18 cellular contexts compared by ENCODE assay signal in the genomic region with DNA sequence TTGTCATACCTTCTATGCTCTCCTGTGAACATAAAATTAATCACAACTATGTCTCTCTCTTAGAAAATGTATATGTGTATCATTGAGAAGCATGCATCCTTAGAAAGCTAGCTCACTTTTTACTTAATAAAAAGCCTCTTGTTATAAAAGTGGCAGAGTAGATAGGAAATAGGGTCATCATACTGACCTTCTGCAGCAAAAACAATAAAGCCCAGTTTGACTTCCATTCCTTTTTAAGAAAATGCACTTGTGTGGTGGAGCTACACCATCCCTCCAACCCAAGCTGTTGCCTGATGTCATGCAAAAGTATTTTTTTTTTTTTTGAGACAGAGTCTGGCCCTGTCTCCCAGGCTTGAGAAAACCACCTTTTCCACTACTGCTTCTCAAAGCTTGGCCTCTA.
A peak's percentile ranks its signal among the peaks of the same experiment; 100 is the strongest.
DNase-seq lines count a peak whose midpoint lies in the region; ATAC-seq and TF ChIP-seq lines count a peak whose summit lies in the region.
"Had no signal": no experiment of that assay in that cellular context is flagged by ENCODE, and none has a peak within 500 bp of the region (broad histone marks: within the 10 kb centered on the region; RNA-seq: fewer than 3 reads in every experiment).

No MANE protein-coding gene starts in this region.

- no peak overlapping the region for H2BK20ac ChIP-seq in IMR-90 (ENCODE audit: low read depth, low read length)

- H3K4ac ChIP-seq in IMR-90 (ENCODE audit: low read depth, low read length), result no peak overlapping the region
- no peak overlapping the region for H3K4ac ChIP-seq in mesenchymal stem cell (ENCODE audit: low read depth in 1 of 2, low read length in 2 of 2)

- H3K4me2 ChIP-seq in IMR-90 (ENCODE audit: low read depth, low read length) (no peak overlapping the region), mesenchymal stem cell (ENCODE audit: low read length, poor library complexity, severe bottlenecking) (peak overlapping the region; percentile 36), neural cell (ENCODE audit: low read length) (no peak overlapping the region), hepatocyte (no peak overlapping the region)

- TF ChIP-seq RAD21 in IMR-90 (IDR thresholded peaks at IDR 0.05; ENCODE audit: low read length), result no peak
- TF ChIP-seq RAD21 in neural cell (conservative IDR thresholded peaks at IDR 0.05), result no peak

- TF ChIP-seq CTCF in IMR-90 (conservative IDR thresholded peaks at IDR 0.05; ENCODE audit: low read depth, low read length) (no peak), neural cell (IDR thresholded peaks at IDR 0.05; ENCODE audit: poor library complexity, severe bottlenecking) (no peak), hepatocyte (IDR thresholded peaks at IDR 0.05; ENCODE audit: poor library complexity) (no peak), omental fat pad (IDR thresholded peaks at IDR 0.05) (no peak)

- H3K9ac ChIP-seq in IMR-90 (ENCODE audit: low read depth, low read length), result no peak overlapping the region
- no peak overlapping the region for H3K9ac ChIP-seq in mesenchymal stem cell (ENCODE audit: low read length)
- H3K9ac ChIP-seq in neural cell (ENCODE audit: low read length), result no peak overlapping the region

- POLR2A ChIA-PET in IMR-90 (lab: Charles Lee; ENCODE audit: unreplicated experiment), result no interaction called here

- H4K20me1 ChIP-seq in IMR-90 (ENCODE audit: insufficient read depth, low read length) (peaks cover 16% of the 10 kb centered on the region; the same call in 1 of the 2 replicates), neural cell (ENCODE audit: insufficient read depth) (no peaks in the 10 kb centered on the region), hepatocyte (ENCODE audit: insufficient read depth, poor library complexity, severe bottlenecking) (no peaks in the 10 kb centered on the region)

- H4K5ac ChIP-seq in IMR-90 (ENCODE audit: low read depth, low read length), result no peak overlapping the region

- H2AK5ac ChIP-seq in IMR-90 (ENCODE audit: low read depth, low read length), result no peak overlapping the region
- H2AK5ac ChIP-seq in mesenchymal stem cell (ENCODE audit: low read length, severe bottlenecking), result no peak overlapping the region

- H3K4me3 ChIP-seq in IMR-90 (ENCODE audit: insufficient read depth, low read depth, low read length), result no peak overlapping the region
- H3K4me3 ChIP-seq in mesenchymal stem cell (ENCODE audit: insufficient read depth in 1 of 2, low read depth in 1 of 2, low read length in 2 of 2), result no peak overlapping the region
- H3K4me3 ChIP-seq in neural cell (ENCODE audit: low read length), result no peak overlapping the region
- no peak overlapping the region for H3K4me3 ChIP-seq in hepatocyte
- H3K4me3 ChIP-seq: HAP-1 had no signal

- in situ Hi-C loops in IMR-90 (cut with MboI; ENCODE audit: low sequenced_read_pairs), result no loop called here

- H3K36me3 ChIP-seq in IMR-90 (ENCODE audit: control insufficient read depth, insufficient read depth, low read length), result no peaks in the 10 kb centered on the region; the same call in 1 of the 2 replicates
- H3K36me3 ChIP-seq in mesenchymal stem cell (ENCODE audit: control insufficient read depth in 1 of 2, insufficient read depth in 2 of 2, low read depth in 1 of 2, low read length in 2 of 2), result no peaks in the 10 kb centered on the region
- H3K36me3 ChIP-seq in neural cell (ENCODE audit: insufficient read depth, low read length), result no peaks in the 10 kb centered on the region
- no peaks in the 10 kb centered on the region for H3K36me3 ChIP-seq in hepatocyte (replicated peaks; ENCODE audit: insufficient read depth, low read depth)
- H3K36me3 ChIP-seq: HAP-1 had no signal

- no peak for TF ChIP-seq EP300 in neural cell (conservative IDR thresholded peaks at IDR 0.05; ENCODE audit: poor library complexity, severe bottlenecking)

- H3K79me1 ChIP-seq in IMR-90 (ENCODE audit: low read depth in 1 of 2, low read length in 2 of 2) (peaks cover 27 to 69% of the 10 kb centered on the region in 2 experiments), mesenchymal stem cell (replicated peaks; ENCODE audit: low read length, poor library complexity, severe bottlenecking) (peaks cover 25% of the 10 kb centered on the region)

- H3K4me1 ChIP-seq in IMR-90 (ENCODE audit: control insufficient read depth, insufficient read depth, low read length), result peaks cover 7% of the 10 kb centered on the region; the same call in 1 of the 2 replicates
- peaks cover 7% of the 10 kb centered on the region for H3K4me1 ChIP-seq in mesenchymal stem cell (ENCODE audit: control insufficient read depth, insufficient read depth, low read depth, low read length)
- H3K4me1 ChIP-seq in hepatocyte (ENCODE audit: insufficient read depth), result no peaks in the 10 kb centered on the region

- H2BK5ac ChIP-seq in IMR-90 (ENCODE audit: low read depth, low read length, poor library complexity, severe bottlenecking) (no peak overlapping the region), mesenchymal stem cell (ENCODE audit: low read depth, low read length, poor library complexity, severe bottlenecking) (no peak overlapping the region)

- H3K56ac ChIP-seq in IMR-90 (ENCODE audit: extremely low read depth, insufficient read depth, low read length), result no peak overlapping the region

- no peak overlapping the region for H3K27ac ChIP-seq in IMR-90 (ENCODE audit: insufficient read depth, low read length)
- peak overlapping the region; percentile 75 for H3K27ac ChIP-seq in mesenchymal stem cell (ENCODE audit: low read length, poor library complexity, severe bottlenecking)
- peak overlapping the region; percentile 40 for H3K27ac ChIP-seq in neural cell (ENCODE audit: low read length)
- H3K27ac ChIP-seq in hepatocyte, result no peak overlapping the region

- H2AFZ ChIP-seq in IMR-90 (replicated peaks; ENCODE audit: low read length, poor library complexity) (no peak overlapping the region), mesenchymal stem cell (ENCODE audit: low read depth, low read length) (no peak overlapping the region), neural cell (ENCODE audit: low read depth, low read length) (no peak overlapping the region), hepatocyte (no peak overlapping the region)

- peaks cover 6% of the 10 kb centered on the region; the same call in 1 of the 2 replicates for H3K9me1 ChIP-seq in IMR-90 (ENCODE audit: insufficient read depth, low read length)

- H4K91ac ChIP-seq in IMR-90 (ENCODE audit: insufficient read depth, low read depth, low read length) (no peak overlapping the region), mesenchymal stem cell (ENCODE audit: low read length) (no peak overlapping the region)

- intact Hi-C loops in IMR-90 (cut with micrococcal nuclease), result no loop called here

- no peak overlapping the region; a peak in 1 of 4 replicates for H4K8ac ChIP-seq in IMR-90 (ENCODE audit: low read depth in 2 of 2, low read length in 2 of 2)
- no peak overlapping the region for H4K8ac ChIP-seq in mesenchymal stem cell (ENCODE audit: low read length)

- H3K27me3 ChIP-seq in IMR-90 (ENCODE audit: control insufficient read depth, insufficient read depth, low read length) (no peaks in the 10 kb centered on the region), mesenchymal stem cell (ENCODE audit: control insufficient read depth in 1 of 2, insufficient read depth in 1 of 2, low read length in 2 of 2) (no peaks in the 10 kb centered on the region), neural cell (ENCODE audit: insufficient read depth, low read depth, low read length) (no peaks in the 10 kb centered on the region), hepatocyte (no peaks in the 10 kb centered on the region)

- H3K9me2 ChIP-seq in neural cell (ENCODE audit: insufficient read depth, low read length) (no peaks in the 10 kb centered on the region), hepatocyte (replicated peaks; ENCODE audit: insufficient read depth) (no peaks in the 10 kb centered on the region)

- H3K79me2 ChIP-seq in neural cell (replicated peaks; ENCODE audit: insufficient read depth, low read length), result no peaks in the 10 kb centered on the region
- H3K79me2 ChIP-seq in hepatocyte, result no peaks in the 10 kb centered on the region

- H3K9me3 ChIP-seq in IMR-90 (ENCODE audit: control insufficient read depth, insufficient read depth, low read length) (no peaks in the 10 kb centered on the region), mesenchymal stem cell (ENCODE audit: control insufficient read depth, low read length) (no peaks in the 10 kb centered on the region), neural cell (ENCODE audit: low read length) (no peaks in the 10 kb centered on the region), hepatocyte (ENCODE audit: low read depth) (no peaks in the 10 kb centered on the region)
- H3K9me3 ChIP-seq: HAP-1 had no signal

- H2BK120ac ChIP-seq in IMR-90 (ENCODE audit: low read depth, low read length), result 0 out of 2 replicates have a peak overlapping the region, but pooled peaks have one; percentile 12
- H2BK120ac ChIP-seq in mesenchymal stem cell (ENCODE audit: low read depth, low read length), result no peak overlapping the region

- DNase-seq in IMR-90 (no peak), mesenchymal stem cell (no peak), pulmonary artery endothelial cell (ENCODE audit: low read depth, low spot score) (peak; percentile 11), hepatocyte (ENCODE audit: low spot score) (no peak), omental fat pad (ENCODE audit: low spot score) (no peak), inferior parietal cortex (ENCODE audit: extremely low spot score) (no peak)
- DNase-seq: C1 segment of cervical spinal cord; Calu3; CD4-positive, alpha-beta memory T cell; COR-L47; DMS53; DMS79 treated with DMSO at 0.1 percent for 48 hours; GF-D8; GOT3; HFFc6 had no signal

- no peak overlapping the region for H2AK9ac ChIP-seq in IMR-90 (replicated peaks; ENCODE audit: low read depth, low read length, poor library complexity)

- H3K14ac ChIP-seq in IMR-90 (replicated peaks; ENCODE audit: low read depth, low read length) (no peak overlapping the region), mesenchymal stem cell (ENCODE audit: low read length in 2 of 2) (no peak overlapping the region)

- H2BK12ac ChIP-seq in mesenchymal stem cell (ENCODE audit: low read length in 2 of 2), result no peak overlapping the region

- H3F3A ChIP-seq in neural cell (ENCODE audit: insufficient read depth, low read length, poor library complexity, severe bottlenecking), result no peaks in the 10 kb centered on the region

- H3K18ac ChIP-seq in IMR-90 (ENCODE audit: low read depth, low read length) (no peak overlapping the region; the same call in 1 of the 2 replicates), mesenchymal stem cell (ENCODE audit: low read depth in 1 of 2, low read length in 2 of 2) (no peak overlapping the region)

- H2BK15ac ChIP-seq in IMR-90 (ENCODE audit: low read depth, low read length) (no peak overlapping the region), mesenchymal stem cell (ENCODE audit: low read depth, poor library complexity, severe bottlenecking) (no peak overlapping the region)

- BruUV-seq in IMR-90 (replicated peaks; lab: Mats Ljungman, UMichigan), result no TSS peak

- CTCF ChIA-PET in IMR-90 (lab: Yijun Ruan, JAX), result no interaction called here

- ATAC-seq in IMR-90 (ENCODE audit: low read depth), result no peak
- ATAC-seq in omental fat pad (ENCODE audit: low FRiP score), result no peak
- no peak for ATAC-seq in GM18520 (IDR thresholded peaks at IDR 0.05; ENCODE audit: unreplicated experiment)

- dilution Hi-C loops in IMR-90 (cut with HindIII; ENCODE audit: low sequenced_read_pairs, unreplicated experiment), result no loop called here

- no peak for TF ChIP-seq POLR2A in IMR-90 (IDR thresholded peaks at IDR 0.05; ENCODE audit: low read depth, low read length)

- H3K23ac ChIP-seq in IMR-90 (ENCODE audit: low read depth, low read length), result no peak overlapping the region
- H3K23ac ChIP-seq in mesenchymal stem cell (ENCODE audit: low read length in 2 of 2), result no peak overlapping the region

Comparison
In these comparisons a context has a peak if more than half of its experiments do, and no peak if none do; other contexts are left out.
1. H3K27ac ChIP-seq: peak in mesenchymal stem cell (single experiment) and neural cell (single experiment); none in IMR-90 (single experiment) and hepatocyte (single experiment).